19 cellular contexts compared by ENCODE assay signal in the genomic region with DNA sequence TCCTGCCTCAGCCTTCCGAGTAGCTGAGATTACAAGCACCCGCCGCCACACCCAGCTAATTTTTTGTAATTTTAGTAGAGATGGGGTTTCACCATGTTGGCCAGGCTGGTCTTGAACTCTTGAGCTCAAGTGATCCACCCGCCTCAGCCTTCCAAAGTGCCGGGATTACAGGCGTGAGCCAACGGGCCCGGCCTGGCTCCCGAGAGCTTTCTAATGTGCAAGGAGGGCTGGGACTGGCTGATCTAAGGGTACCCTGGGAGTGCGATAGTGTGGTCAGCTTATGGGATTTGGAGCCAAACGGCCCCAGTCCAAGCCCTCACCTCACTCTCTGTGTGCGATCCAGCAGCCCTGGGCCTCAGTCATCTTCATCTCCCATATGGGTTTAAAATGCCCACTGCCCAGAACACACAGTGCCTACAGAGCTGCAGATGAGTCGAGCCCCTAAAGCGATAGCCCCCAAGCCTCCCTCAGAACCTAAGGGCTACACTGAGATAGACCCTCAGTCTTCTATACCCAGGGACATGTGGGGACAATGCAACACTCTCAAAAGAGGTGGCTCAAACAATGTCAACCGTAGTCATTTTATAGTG. TPM values are rescaled to one million over a fixed set of nuclear protein-coding genes. Genes with fewer than 3 reads are reported as not detected.
DNase-seq lines count a peak whose midpoint lies in the region; ATAC-seq and TF ChIP-seq lines count a peak whose summit lies in the region.
"Had no signal": no experiment of that assay in that cellular context is flagged by ENCODE, and none has a peak within 500 bp of the region (broad histone marks: within the 10 kb centered on the region; RNA-seq: fewer than 3 reads in every experiment).

No MANE protein-coding gene starts in this region.

- H3K4me3 ChIP-seq in sigmoid colon: no peak overlapping the region
- H3K4me3 ChIP-seq: BLaER1 had no signal

- no peaks in the 10 kb centered on the region for H3K36me3 Mint-ChIP-seq in activated T-cell treated with anti-CD3 and anti-CD28 coated beads, Interleukin-2, amount 50 U/mL, for 72 hours (ENCODE audit: insufficient read depth in 2 of 2)
- H3K36me3 Mint-ChIP-seq in WTC11 (no peaks in the 10 kb centered on the region), memory B cell (no peaks in the 10 kb centered on the region)

- intact Hi-C loops in sigmoid colon (cut with DNase I): no loop called here

- no peak overlapping the region for H3K27ac Mint-ChIP-seq in activated T-cell treated with anti-CD3 and anti-CD28 coated beads, Interleukin-2, amount 50 U/mL, for 72 hours
- H3K27ac Mint-ChIP-seq in WTC11 (no peak overlapping the region), memory B cell (no peak overlapping the region)
- H3K27ac Mint-ChIP-seq: activated B cell treated with CpG ODN at 0.5 μM for 24 hours; activated CD8-positive, alpha-beta T cell treated with anti-CD3 and anti-CD28 coated beads, Interleukin-2, amount 10 ng/mL, durations not matched to agents 7 days and 5 days had no signal

- no peaks in the 10 kb centered on the region for H3K36me3 ChIP-seq in sigmoid colon
- H3K36me3 ChIP-seq: BLaER1 had no signal

- 91 to 93% methylated on average over 15 of the region's 15 CpGs for WGBS in sigmoid colon, 2 donors

- no peak for ATAC-seq in activated T-cell treated with anti-CD3 and anti-CD28 coated beads, Interleukin-2, amount 50 U/mL, for 72 hours (replicated peaks in 1 of 2)
- no peak for ATAC-seq in WTC11
- no peak for ATAC-seq in memory B cell (ENCODE audit: low read depth)
- ATAC-seq: activated CD8-positive, alpha-beta T cell treated with anti-CD3 and anti-CD28 coated beads, Interleukin-2, amount 10 ng/mL, durations not matched to agents 7 days and 5 days had no signal

- CTCF ChIA-PET in WTC11 (lab: Charles Lee): interaction anchor here (1.6 to 4.8 kb wide), 4 partner anchors 13 to 566 kb away, joined by 4 to 39 read pairs (median 15); no protein-coding TSS in a partner anchor

- peaks cover 0 to 20% (median 9%) of the 10 kb centered on the region in 4 donors for H3K4me1 ChIP-seq in sigmoid colon

- peaks cover 18% of the 10 kb centered on the region for H3K4me1 Mint-ChIP-seq in activated T-cell treated with anti-CD3 and anti-CD28 coated beads, Interleukin-2, amount 50 U/mL, for 72 hours (ENCODE audit: low read depth)
- peaks cover 27% of the 10 kb centered on the region for H3K4me1 Mint-ChIP-seq in WTC11
- peaks cover 13% of the 10 kb centered on the region for H3K4me1 Mint-ChIP-seq in memory B cell

- TF ChIP-seq CTCF in WTC11 (IDR thresholded peaks at IDR 0.05): no peak
- no peak for TF ChIP-seq CTCF in sigmoid colon (IDR thresholded peaks at IDR 0.05)

- TF ChIP-seq POLR2A in sigmoid colon (IDR thresholded peaks at IDR 0.05): no peak

- no peak overlapping the region for H3K27ac ChIP-seq in sigmoid colon
- H3K27ac ChIP-seq: BLaER1 had no signal

- peaks cover 31% of the 10 kb centered on the region for H3K27me3 Mint-ChIP-seq in activated T-cell treated with anti-CD3 and anti-CD28 coated beads, Interleukin-2, amount 50 U/mL, for 72 hours (ENCODE audit: low read depth)
- H3K27me3 Mint-ChIP-seq in WTC11 (ENCODE audit: low read depth) (no peaks in the 10 kb centered on the region; the same call in 1 of the 2 replicates), memory B cell (no peaks in the 10 kb centered on the region)

- POLR2A ChIA-PET in WTC11 (lab: Charles Lee): no interaction called here

- TF ChIP-seq EP300 in sigmoid colon (IDR thresholded peaks at IDR 0.05): no peak

- H3K4me3 Mint-ChIP-seq in activated T-cell treated with anti-CD3 and anti-CD28 coated beads, Interleukin-2, amount 50 U/mL, for 72 hours: peak overlapping the region; percentile 59 to 90
- H3K4me3 Mint-ChIP-seq in WTC11: peak overlapping the region; percentile 86; the same call in 1 of the 2 replicates
- H3K4me3 Mint-ChIP-seq in memory B cell: peak overlapping the region; percentile 89
- H3K4me3 Mint-ChIP-seq: activated CD8-positive, alpha-beta T cell treated with anti-CD3 and anti-CD28 coated beads, Interleukin-2, amount 10 ng/mL, durations not matched to agents 7 days and 5 days had no signal

- H3K9me3 ChIP-seq in sigmoid colon: no peaks in the 10 kb centered on the region
- H3K9me3 ChIP-seq: A549, BLaER1 had no signal

- no peaks in the 10 kb centered on the region for H3K27me3 ChIP-seq in sigmoid colon
- H3K27me3 ChIP-seq: BLaER1 had no signal

- no peaks in the 10 kb centered on the region for H3K9me3 Mint-ChIP-seq in activated T-cell treated with anti-CD3 and anti-CD28 coated beads, Interleukin-2, amount 50 U/mL, for 72 hours
- H3K9me3 Mint-ChIP-seq in WTC11: no peaks in the 10 kb centered on the region
- no peaks in the 10 kb centered on the region for H3K9me3 Mint-ChIP-seq in memory B cell
- H3K9me3 Mint-ChIP-seq: activated B cell treated with CpG ODN at 0.5 μM for 24 hours; central memory CD8-positive, alpha-beta T cell; H9 had no signal

- no peak for DNase-seq in activated T-cell treated with anti-CD3 and anti-CD28 coated beads, Interleukin-2, amount 50 U/mL, for 72 hours
- no peak for DNase-seq in activated T-cell treated with anti-CD3 and anti-CD28 coated beads, Interleukin-2, amount 50 U/mL, for 48 hours
- DNase-seq in WTC11 (ENCODE audit: low spot score): no peak
- no peak for DNase-seq in memory B cell (ENCODE audit: low spot score in 2 of 2)
- peak; percentile 54 for DNase-seq in sigmoid colon
- DNase-seq in NCI-H526 treated with DMSO at 0.1 percent for 48 hours (lab: John Stamatoyannopoulos, UW): no peak
- no peak for DNase-seq in NCI-H748 treated with DMSO at 0.1 percent for 48 hours (lab: John Stamatoyannopoulos, UW)
- DNase-seq in activated CD4-positive, alpha-beta T cell treated with anti-CD3 and anti-CD28 coated beads for 1 hour: no peak
- DNase-seq: activated B cell treated with CpG ODN at 0.5 μM for 24 hours; activated CD8-positive, alpha-beta T cell treated with anti-CD3 and anti-CD28 coated beads, Interleukin-2, amount 10 ng/mL, durations not matched to agents 7 days and 5 days; effector memory CD4-positive, alpha-beta T cell; GF-D8; Karpas-422; NCI-H1092; stimulated activated CD4-positive, alpha-beta T cell treated with anti-CD3 and anti-CD28 coated beads, Interleukin-4, amount 100 ng/mL, for 1 hour had no signal

TF ChIP-seq in WTC11, 78 proteins besides CTCF, POLR2A, EP300 and RAD21 (continues in another document):
- TF ChIP-seq, protein P1, sequence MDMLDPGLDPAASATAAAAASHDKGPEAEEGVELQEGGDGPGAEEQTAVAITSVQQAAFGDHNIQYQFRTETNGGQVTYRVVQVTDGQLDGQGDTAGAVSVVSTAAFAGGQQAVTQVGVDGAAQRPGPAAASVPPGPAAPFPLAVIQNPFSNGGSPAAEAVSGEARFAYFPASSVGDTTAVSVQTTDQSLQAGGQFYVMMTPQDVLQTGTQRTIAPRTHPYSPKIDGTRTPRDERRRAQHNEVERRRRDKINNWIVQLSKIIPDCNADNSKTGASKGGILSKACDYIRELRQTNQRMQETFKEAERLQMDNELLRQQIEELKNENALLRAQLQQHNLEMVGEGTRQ (CRISPR knock-in tag; IDR thresholded peaks at IDR 0.05): no peak
- TF ChIP-seq ATF1 (CRISPR knock-in tag; IDR thresholded peaks at IDR 0.05) (no peak), FOXK1 (CRISPR knock-in tag; IDR thresholded peaks at IDR 0.05) (no peak), FOXJ3 (CRISPR knock-in tag; IDR thresholded peaks at IDR 0.05; ENCODE audit: borderline replicate concordance) (no peak), FOXP1 (CRISPR knock-in tag; IDR thresholded peaks at IDR 0.05; ENCODE audit: borderline replicate concordance) (no peak), JAZF1 (CRISPR knock-in tag; IDR thresholded peaks at IDR 0.05) (no peak), NFATC4 (CRISPR knock-in tag; IDR thresholded peaks at IDR 0.05) (no peak), ZNF317 (CRISPR knock-in tag; IDR thresholded peaks at IDR 0.05; ENCODE audit: borderline replicate concordance, low read depth) (no peak)
- TF ChIP-seq, protein P2, sequence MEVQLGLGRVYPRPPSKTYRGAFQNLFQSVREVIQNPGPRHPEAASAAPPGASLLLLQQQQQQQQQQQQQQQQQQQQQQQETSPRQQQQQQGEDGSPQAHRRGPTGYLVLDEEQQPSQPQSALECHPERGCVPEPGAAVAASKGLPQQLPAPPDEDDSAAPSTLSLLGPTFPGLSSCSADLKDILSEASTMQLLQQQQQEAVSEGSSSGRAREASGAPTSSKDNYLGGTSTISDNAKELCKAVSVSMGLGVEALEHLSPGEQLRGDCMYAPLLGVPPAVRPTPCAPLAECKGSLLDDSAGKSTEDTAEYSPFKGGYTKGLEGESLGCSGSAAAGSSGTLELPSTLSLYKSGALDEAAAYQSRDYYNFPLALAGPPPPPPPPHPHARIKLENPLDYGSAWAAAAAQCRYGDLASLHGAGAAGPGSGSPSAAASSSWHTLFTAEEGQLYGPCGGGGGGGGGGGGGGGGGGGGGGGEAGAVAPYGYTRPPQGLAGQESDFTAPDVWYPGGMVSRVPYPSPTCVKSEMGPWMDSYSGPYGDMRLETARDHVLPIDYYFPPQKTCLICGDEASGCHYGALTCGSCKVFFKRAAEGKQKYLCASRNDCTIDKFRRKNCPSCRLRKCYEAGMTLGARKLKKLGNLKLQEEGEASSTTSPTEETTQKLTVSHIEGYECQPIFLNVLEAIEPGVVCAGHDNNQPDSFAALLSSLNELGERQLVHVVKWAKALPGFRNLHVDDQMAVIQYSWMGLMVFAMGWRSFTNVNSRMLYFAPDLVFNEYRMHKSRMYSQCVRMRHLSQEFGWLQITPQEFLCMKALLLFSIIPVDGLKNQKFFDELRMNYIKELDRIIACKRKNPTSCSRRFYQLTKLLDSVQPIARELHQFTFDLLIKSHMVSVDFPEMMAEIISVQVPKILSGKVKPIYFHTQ (CRISPR knock-in tag; IDR thresholded peaks at IDR 0.05): no peak
- TF ChIP-seq, protein P3, sequence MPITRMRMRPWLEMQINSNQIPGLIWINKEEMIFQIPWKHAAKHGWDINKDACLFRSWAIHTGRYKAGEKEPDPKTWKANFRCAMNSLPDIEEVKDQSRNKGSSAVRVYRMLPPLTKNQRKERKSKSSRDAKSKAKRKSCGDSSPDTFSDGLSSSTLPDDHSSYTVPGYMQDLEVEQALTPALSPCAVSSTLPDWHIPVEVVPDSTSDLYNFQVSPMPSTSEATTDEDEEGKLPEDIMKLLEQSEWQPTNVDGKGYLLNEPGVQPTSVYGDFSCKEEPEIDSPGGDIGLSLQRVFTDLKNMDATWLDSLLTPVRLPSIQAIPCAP (CRISPR knock-in tag; IDR thresholded peaks at IDR 0.05): no peak
- TF ChIP-seq, protein P4, sequence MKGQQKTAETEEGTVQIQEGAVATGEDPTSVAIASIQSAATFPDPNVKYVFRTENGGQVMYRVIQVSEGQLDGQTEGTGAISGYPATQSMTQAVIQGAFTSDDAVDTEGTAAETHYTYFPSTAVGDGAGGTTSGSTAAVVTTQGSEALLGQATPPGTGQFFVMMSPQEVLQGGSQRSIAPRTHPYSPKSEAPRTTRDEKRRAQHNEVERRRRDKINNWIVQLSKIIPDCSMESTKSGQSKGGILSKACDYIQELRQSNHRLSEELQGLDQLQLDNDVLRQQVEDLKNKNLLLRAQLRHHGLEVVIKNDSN (CRISPR knock-in tag; IDR thresholded peaks at IDR 0.05): no peak

RNA-seq across cellular contexts. Expression of a gene that starts 50.2 kb away (rescaled TPM):
- 100 to 1,000 TPM; 127 to 154 TPM for total RNA-seq in activated T-cell treated with anti-CD3 and anti-CD28 coated beads, Interleukin-2, amount 50 U/mL, for 72 hours
- 86.4 to 96.7 TPM (median 91.6 TPM) in 3 replicates for total RNA-seq in WTC11 (2021)
- total RNA-seq in sigmoid colon: 10 to 100 TPM; 24.1 to 53.9 (median 33.3) TPM
- 10 to 100 TPM; 10.8 to 55.1 (median 24.3) TPM for polyA plus RNA-seq in sigmoid colon
